ENCODE assay signal across 11 cellular contexts in genomic region chr12:108699955-108700563, GRCh38. TPM values are rescaled to one million over a fixed set of nuclear protein-coding genes. Genes with fewer than 3 reads are reported as not detected.
A peak's percentile ranks its signal among the peaks of the same experiment; 100 is the strongest.
DNase-seq lines count a peak whose midpoint lies in the region; ATAC-seq and TF ChIP-seq lines count a peak whose summit lies in the region.
"Had no signal": no experiment of that assay in that cellular context is flagged by ENCODE, and none has a peak within 500 bp of the region (broad histone marks: within the 10 kb centered on the region; RNA-seq: fewer than 3 reads in every experiment).

No MANE protein-coding gene starts in this region.

- H3K27ac ChIP-seq in WERI-Rb-1 (peak overlapping the region; percentile 40), trophoblast cell (ENCODE audit: low read depth, low read length) (no peak overlapping the region)

- peaks cover 24 to 25% of the 10 kb centered on the region in 2 experiments for H3K4me1 ChIP-seq in trophoblast cell (ENCODE audit: control insufficient read depth in 1 of 2, insufficient read depth in 2 of 2, low read length in 2 of 2)

- DNase-seq in CMK (ENCODE audit: low read depth) (peak; percentile 95), WERI-Rb-1 (no peak), fibroblast of pulmonary artery (ENCODE audit: low read depth) (peak; percentile 73), trophoblast cell (peak in 1 of 2 donors; percentile 7)
- DNase-seq in activated CD8-positive, alpha-beta T cell treated with anti-CD3 and anti-CD28 coated beads, Interleukin-2, amount 10 ng/mL, durations not matched to agents 7 days and 5 days, result no peak
- DNase-seq: activated CD8-positive, alpha-beta memory T cell treated with anti-CD3 and anti-CD28 coated beads, Interleukin-2, amount 50 U/mL, for 48 hours; AML-193 had no signal

- no peak overlapping the region for H3K9ac ChIP-seq in trophoblast cell (ENCODE audit: low read length)

- H3K9me3 Mint-ChIP-seq in activated CD8-positive, alpha-beta T cell treated with anti-CD3 and anti-CD28 coated beads, Interleukin-2, amount 10 ng/mL, durations not matched to agents 7 days and 5 days (ENCODE audit: insufficient read depth), result no peaks in the 10 kb centered on the region

- H2AK5ac ChIP-seq in trophoblast cell (ENCODE audit: low read length), result no peak overlapping the region

- H3K9me3 ChIP-seq in WERI-Rb-1 (ENCODE audit: severe bottlenecking), result no peaks in the 10 kb centered on the region
- H3K9me3 ChIP-seq in trophoblast cell (ENCODE audit: insufficient read depth, low read depth, low read length), result no peaks in the 10 kb centered on the region

- H4K91ac ChIP-seq in trophoblast cell (ENCODE audit: low read depth, low read length), result no peak overlapping the region

- no CpG with 5 or more reads among the region's 3 CpGs for WGBS in trophoblast cell (ENCODE audit: extremely low coverage, insufficient coverage, insufficient read length)

- H3K18ac ChIP-seq in trophoblast cell (ENCODE audit: low read length), result no peak overlapping the region

- no peak overlapping the region for H3K27ac Mint-ChIP-seq in activated CD8-positive, alpha-beta T cell treated with anti-CD3 and anti-CD28 coated beads, Interleukin-2, amount 10 ng/mL, durations not matched to agents 7 days and 5 days

- CTCF ChIA-PET in activated CD8-positive, alpha-beta T cell treated with anti-CD3 and anti-CD28 coated beads, Interleukin-2, amount 10 ng/mL, durations not matched to agents 7 days and 5 days (lab: Charles Lee), result no interaction called here

- H3K36me3 Mint-ChIP-seq in activated CD8-positive, alpha-beta T cell treated with anti-CD3 and anti-CD28 coated beads, Interleukin-2, amount 10 ng/mL, durations not matched to agents 7 days and 5 days (ENCODE audit: low read depth), result peaks cover 32% of the 10 kb centered on the region

- H3K36me3 ChIP-seq in WERI-Rb-1, result peaks cover 41% of the 10 kb centered on the region
- peaks cover 8 to 23% of the 10 kb centered on the region in 2 experiments for H3K36me3 ChIP-seq in trophoblast cell (ENCODE audit: control insufficient read depth in 1 of 2, insufficient read depth in 2 of 2, low read length in 2 of 2)

- H2BK120ac ChIP-seq in trophoblast cell (ENCODE audit: insufficient read depth, low read length, poor library complexity), result no peak overlapping the region

- peak overlapping the region; percentile 82 for H2BK12ac ChIP-seq in trophoblast cell (ENCODE audit: low read length)

- H3K4me1 Mint-ChIP-seq in activated CD8-positive, alpha-beta T cell treated with anti-CD3 and anti-CD28 coated beads, Interleukin-2, amount 10 ng/mL, durations not matched to agents 7 days and 5 days (ENCODE audit: low read depth), result peaks cover 40% of the 10 kb centered on the region

- no peak overlapping the region for H4K8ac ChIP-seq in trophoblast cell (ENCODE audit: low read depth, low read length)

- no peak overlapping the region for H3K4me3 Mint-ChIP-seq in activated CD8-positive, alpha-beta T cell treated with anti-CD3 and anti-CD28 coated beads, Interleukin-2, amount 10 ng/mL, durations not matched to agents 7 days and 5 days

- H3K4me3 ChIP-seq in WERI-Rb-1 (ENCODE audit: low read depth, low read length) (no peak overlapping the region), fibroblast of pulmonary artery (replicated peaks; ENCODE audit: low read depth, low read length) (no peak overlapping the region), trophoblast cell (ENCODE audit: low read depth, low read length) (no peak overlapping the region)
- H3K4me3 ChIP-seq: skin epidermis had no signal

- H3K4ac ChIP-seq in trophoblast cell (ENCODE audit: low read depth, low read length), result peak overlapping the region; percentile 42

- peaks cover 13% of the 10 kb centered on the region for H3K79me2 ChIP-seq in trophoblast cell (ENCODE audit: control insufficient read depth, insufficient read depth, low read length, poor library complexity)

- TF ChIP-seq CTCF in WERI-Rb-1 (IDR thresholded peaks at IDR 0.05; ENCODE audit: low read depth, low read length), result no peak
- TF ChIP-seq CTCF in fibroblast of pulmonary artery (IDR thresholded peaks at IDR 0.05; ENCODE audit: low read length, missing control alignments), result no peak

- peaks cover 3% of the 10 kb centered on the region for H3K79me1 ChIP-seq in trophoblast cell (ENCODE audit: low read length)

- H3K23ac ChIP-seq in trophoblast cell (ENCODE audit: low read length), result no peak overlapping the region

- no peak overlapping the region for H2AFZ ChIP-seq in trophoblast cell (ENCODE audit: insufficient read depth, low read length, poor library complexity)

- no peak overlapping the region for H3K14ac ChIP-seq in trophoblast cell (ENCODE audit: low read length)

- POLR2A ChIA-PET in activated CD8-positive, alpha-beta T cell treated with anti-CD3 and anti-CD28 coated beads, Interleukin-2, amount 10 ng/mL, durations not matched to agents 7 days and 5 days (lab: Charles Lee), result no interaction called here

- H2BK5ac ChIP-seq in trophoblast cell (ENCODE audit: low read depth, low read length, poor library complexity), result no peak overlapping the region

- no peak overlapping the region for H4K12ac ChIP-seq in trophoblast cell (ENCODE audit: low read depth, low read length)

- no peaks in the 10 kb centered on the region for H3K27me3 ChIP-seq in WERI-Rb-1 (ENCODE audit: insufficient read depth, low read depth, severe bottlenecking)
- H3K27me3 ChIP-seq in trophoblast cell (ENCODE audit: insufficient read depth, low read length), result no peaks in the 10 kb centered on the region

- ATAC-seq in activated CD8-positive, alpha-beta T cell treated with anti-CD3 and anti-CD28 coated beads, Interleukin-2, amount 10 ng/mL, durations not matched to agents 7 days and 5 days, result no peak
- no peak for ATAC-seq in HG03571 (IDR thresholded peaks at IDR 0.05; ENCODE audit: unreplicated experiment)
- ATAC-seq in HG02981 (IDR thresholded peaks at IDR 0.05; ENCODE audit: unreplicated experiment), result no peak
- no peak for ATAC-seq in HG02798 (IDR thresholded peaks at IDR 0.05; ENCODE audit: poor library complexity, unreplicated experiment)

- no peak overlapping the region for H3K4me2 ChIP-seq in trophoblast cell (ENCODE audit: low read length)

- no peaks in the 10 kb centered on the region for H3K27me3 Mint-ChIP-seq in activated CD8-positive, alpha-beta T cell treated with anti-CD3 and anti-CD28 coated beads, Interleukin-2, amount 10 ng/mL, durations not matched to agents 7 days and 5 days (ENCODE audit: low read depth)

RNA-seq across cellular contexts. Expression of gene CORO1C, which starts 31.3 kb away (rescaled TPM):
- 213 and 229 TPM in 2 replicates for polyA plus RNA-seq in trophoblast cell (2013)
- 10 to 100 TPM; 66.3 to 69.2 TPM for total RNA-seq in activated CD8-positive, alpha-beta T cell treated with anti-CD3 and anti-CD28 coated beads, Interleukin-2, amount 10 ng/mL, durations not matched to agents 7 days and 5 days

Comparison
In these comparisons a context has a peak if more than half of its experiments do, and no peak if none do; other contexts are left out.
1. DNase-seq: peak in CMK (single experiment) and fibroblast of pulmonary artery (single experiment); none in WERI-Rb-1 (single experiment) and activated CD8-positive, alpha-beta T cell treated with anti-CD3 and anti-CD28 coated beads, Interleukin-2, amount 10 ng/mL, durations not matched to agents 7 days and 5 days (single experiment).